In the genomic region with DNA sequence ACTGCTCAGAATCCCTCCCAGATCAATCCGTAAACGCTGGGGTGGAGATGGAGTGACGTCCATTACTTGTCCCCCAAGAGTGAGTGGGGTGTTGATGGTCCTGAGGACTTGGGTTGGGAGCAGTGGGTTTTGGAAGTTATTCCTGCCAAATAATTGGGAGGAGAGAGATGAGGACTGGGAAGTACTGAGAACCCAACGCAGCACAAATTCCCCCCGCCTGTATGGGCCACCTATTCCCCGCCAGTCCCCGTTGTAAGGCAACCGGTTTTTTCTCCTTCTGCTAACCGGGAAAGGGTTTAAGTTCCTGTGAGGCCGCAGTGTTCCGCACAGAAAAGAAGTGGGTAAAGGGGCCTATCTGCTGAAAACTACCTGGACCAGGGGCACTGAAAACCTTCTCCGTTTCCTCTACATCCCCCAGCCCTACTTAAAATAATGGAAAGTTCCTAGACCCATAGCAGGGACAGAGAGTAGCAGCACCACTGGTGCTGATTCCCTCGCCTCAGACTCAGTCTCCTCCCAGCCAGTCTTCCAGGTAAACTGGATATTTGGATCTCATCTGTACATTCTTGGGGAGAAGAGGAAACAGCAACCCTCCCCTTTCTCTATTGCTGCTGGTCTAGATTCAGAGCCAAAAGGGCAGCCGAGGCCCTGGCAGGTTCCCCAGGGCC, we compare ENCODE assay signal across 8 cellular contexts. TPM values are rescaled to one million over a fixed set of nuclear protein-coding genes. Genes with fewer than 3 reads are reported as not detected.
DNase-seq lines count a peak whose midpoint lies in the region; TF ChIP-seq lines count a peak whose summit lies in the region.

No MANE protein-coding gene starts in this region.

- no peaks in the 10 kb centered on the region for H3K79me2 ChIP-seq in neural cell (replicated peaks; ENCODE audit: insufficient read depth, low read length)

- H3K4me1 ChIP-seq in NT2/D1 (ENCODE audit: insufficient read depth, insufficient read length) (peaks cover 10% of the 10 kb centered on the region), esophagus (ENCODE audit: control insufficient read depth in 2 of 2, insufficient read depth in 2 of 2, low read length in 1 of 2) (peaks cover 3 to 7% of the 10 kb centered on the region in 2 donors)

- no peaks in the 10 kb centered on the region for H3K9me3 ChIP-seq in NT2/D1 (ENCODE audit: insufficient read depth, low read length)
- H3K9me3 ChIP-seq in esophagus (ENCODE audit: control insufficient read depth in 2 of 2, insufficient read depth in 1 of 2, low read depth in 1 of 2, low read length in 1 of 2): no peaks in the 10 kb centered on the region
- H3K9me3 ChIP-seq in neural cell (ENCODE audit: low read length): no peaks in the 10 kb centered on the region

- DNase-seq in AG10803 (ENCODE audit: low read depth) (no peak), NT2/D1 (ENCODE audit: low read depth, low spot score) (no peak), NCI-H1694 treated with DMSO at 0.1 percent for 48 hours (lab: John Stamatoyannopoulos, UW) (no peak), NCI-H187 (lab: John Stamatoyannopoulos, UW) (no peak), NCI-H2081 treated with DMSO at 0.1 percent for 48 hours (lab: John Stamatoyannopoulos, UW) (no peak)
- no peak for DNase-seq in activated CD4-positive, CD25-positive, alpha-beta regulatory T cell treated with anti-CD3 and anti-CD28 coated beads, Interleukin-2, amount 50 U/mL, for 72 hours

- H3K36me3 ChIP-seq in NT2/D1 (ENCODE audit: insufficient read depth, insufficient read length, low read length) (no peaks in the 10 kb centered on the region), esophagus (ENCODE audit: control insufficient read depth in 2 of 2, insufficient read depth in 2 of 2, low read length in 1 of 2) (no peaks in the 10 kb centered on the region), neural cell (ENCODE audit: insufficient read depth, low read length) (no peaks in the 10 kb centered on the region)

- no peak for TF ChIP-seq EP300 in neural cell (conservative IDR thresholded peaks at IDR 0.05; ENCODE audit: poor library complexity, severe bottlenecking)

- H3K9me2 ChIP-seq in neural cell (ENCODE audit: insufficient read depth, low read length): no peaks in the 10 kb centered on the region

- H4K20me1 ChIP-seq in neural cell (ENCODE audit: insufficient read depth): no peaks in the 10 kb centered on the region

- 23 to 35% methylated on average over 14 of the region's 14 CpGs for WGBS in esophagus, 2 donors

- TF ChIP-seq CTCF in AG10803 (conservative IDR thresholded peaks at IDR 0.05; ENCODE audit: low read length) (no peak), neural cell (IDR thresholded peaks at IDR 0.05; ENCODE audit: poor library complexity, severe bottlenecking) (no peak)

- TF ChIP-seq RAD21 in neural cell (conservative IDR thresholded peaks at IDR 0.05): no peak

- H3K27me3 ChIP-seq in NT2/D1 (ENCODE audit: insufficient read depth, insufficient read length): no peaks in the 10 kb centered on the region
- H3K27me3 ChIP-seq in esophagus (ENCODE audit: control insufficient read depth in 1 of 2, insufficient read depth in 2 of 2, low read length in 2 of 2): no peaks in the 10 kb centered on the region
- peaks cover 11% of the 10 kb centered on the region for H3K27me3 ChIP-seq in neural cell (ENCODE audit: insufficient read depth, low read depth, low read length)

- peak overlapping the region; percentile 69 to 90 for H3K27ac ChIP-seq in esophagus (ENCODE audit: low read depth in 2 of 2, low read length in 1 of 2)
- no peak overlapping the region for H3K27ac ChIP-seq in neural cell (ENCODE audit: low read length)

- peak overlapping the region; percentile 88 for H3K9ac ChIP-seq in NT2/D1 (ENCODE audit: insufficient read length, low read depth)
- H3K9ac ChIP-seq in neural cell (ENCODE audit: low read length): peak overlapping the region; percentile 62

- peak overlapping the region; percentile 80 for H3K4me3 ChIP-seq in AG10803 (ENCODE audit: low read length)
- H3K4me3 ChIP-seq in NT2/D1 (ENCODE audit: insufficient read length, low read depth): peak overlapping the region; percentile 87
- peak overlapping the region; percentile 53 to 65 for H3K4me3 ChIP-seq in esophagus (ENCODE audit: low read depth in 1 of 2, low read length in 2 of 2)
- H3K4me3 ChIP-seq in neural cell (ENCODE audit: low read length): peak overlapping the region; percentile 72

- H3K4me2 ChIP-seq in neural cell (ENCODE audit: low read length): peak overlapping the region; percentile 51

- no peak overlapping the region for H2AFZ ChIP-seq in neural cell (ENCODE audit: low read depth, low read length)

- no peaks in the 10 kb centered on the region for H3F3A ChIP-seq in neural cell (ENCODE audit: insufficient read depth, low read length, poor library complexity, severe bottlenecking)

TF ChIP-seq in neural cell, 6 proteins besides CTCF, POLR2A, EP300 and RAD21:
- TF ChIP-seq EZH2 (IDR thresholded peaks at IDR 0.05; ENCODE audit: borderline replicate concordance, insufficient read depth, low read length, poor library complexity, severe bottlenecking) (no peak), POLR2AphosphoS5 (IDR thresholded peaks at IDR 0.05) (no peak), MXI1 (conservative IDR thresholded peaks at IDR 0.05; ENCODE audit: poor library complexity, severe bottlenecking) (no peak), SMC3 (conservative IDR thresholded peaks at IDR 0.05; ENCODE audit: poor library complexity) (no peak), TAF1 (IDR thresholded peaks at IDR 0.05; ENCODE audit: low read depth) (no peak)
- TF ChIP-seq, protein P1, sequence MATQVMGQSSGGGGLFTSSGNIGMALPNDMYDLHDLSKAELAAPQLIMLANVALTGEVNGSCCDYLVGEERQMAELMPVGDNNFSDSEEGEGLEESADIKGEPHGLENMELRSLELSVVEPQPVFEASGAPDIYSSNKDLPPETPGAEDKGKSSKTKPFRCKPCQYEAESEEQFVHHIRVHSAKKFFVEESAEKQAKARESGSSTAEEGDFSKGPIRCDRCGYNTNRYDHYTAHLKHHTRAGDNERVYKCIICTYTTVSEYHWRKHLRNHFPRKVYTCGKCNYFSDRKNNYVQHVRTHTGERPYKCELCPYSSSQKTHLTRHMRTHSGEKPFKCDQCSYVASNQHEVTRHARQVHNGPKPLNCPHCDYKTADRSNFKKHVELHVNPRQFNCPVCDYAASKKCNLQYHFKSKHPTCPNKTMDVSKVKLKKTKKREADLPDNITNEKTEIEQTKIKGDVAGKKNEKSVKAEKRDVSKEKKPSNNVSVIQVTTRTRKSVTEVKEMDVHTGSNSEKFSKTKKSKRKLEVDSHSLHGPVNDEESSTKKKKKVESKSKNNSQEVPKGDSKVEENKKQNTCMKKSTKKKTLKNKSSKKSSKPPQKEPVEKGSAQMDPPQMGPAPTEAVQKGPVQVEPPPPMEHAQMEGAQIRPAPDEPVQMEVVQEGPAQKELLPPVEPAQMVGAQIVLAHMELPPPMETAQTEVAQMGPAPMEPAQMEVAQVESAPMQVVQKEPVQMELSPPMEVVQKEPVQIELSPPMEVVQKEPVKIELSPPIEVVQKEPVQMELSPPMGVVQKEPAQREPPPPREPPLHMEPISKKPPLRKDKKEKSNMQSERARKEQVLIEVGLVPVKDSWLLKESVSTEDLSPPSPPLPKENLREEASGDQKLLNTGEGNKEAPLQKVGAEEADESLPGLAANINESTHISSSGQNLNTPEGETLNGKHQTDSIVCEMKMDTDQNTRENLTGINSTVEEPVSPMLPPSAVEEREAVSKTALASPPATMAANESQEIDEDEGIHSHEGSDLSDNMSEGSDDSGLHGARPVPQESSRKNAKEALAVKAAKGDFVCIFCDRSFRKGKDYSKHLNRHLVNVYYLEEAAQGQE (IDR thresholded peaks at IDR 0.05; ENCODE audit: borderline replicate concordance): no peak

RNA-seq across cellular contexts. Expression of a gene that starts 0.7 kb away (rescaled TPM):
- polyA plus RNA-seq in esophagus: 1 to 10 TPM; 1.6 to 1.7 TPM
- polyA plus RNA-seq in neural cell: 0.50 TPM in 1 of 2 replicates, not detected in the other
- polyA minus RNA-seq in neural cell: 0.49 and 0.58 TPM in 2 replicates

RNA-seq across cellular contexts. Expression of a gene that starts 5.6 kb away (rescaled TPM):
- 10 to 100 TPM; 17.1 to 17.2 TPM for polyA plus RNA-seq in esophagus
- 128 and 147 TPM in 2 replicates for polyA plus RNA-seq in neural cell
- 55.2 and 56.0 TPM in 2 replicates for polyA minus RNA-seq in neural cell

RNA-seq across cellular contexts. Expression of a gene that starts 27.6 kb away (rescaled TPM):
- polyA plus RNA-seq in esophagus (not detected), neural cell (not detected in 2 replicates)
- not detected in 2 replicates for polyA minus RNA-seq in neural cell

RNA-seq across cellular contexts. Expression of a gene that starts 29.0 kb away (rescaled TPM):
- 1 to 10 TPM; 2.2 to 2.3 TPM for polyA plus RNA-seq in esophagus
- polyA plus RNA-seq in neural cell: 0.62 and 0.96 TPM in 2 replicates
- not detected in 2 replicates for polyA minus RNA-seq in neural cell

RNA-seq across cellular contexts. Expression of a gene that starts 43.7 kb away (rescaled TPM):
- 1 to 10 TPM; 6.1 to 7.0 TPM for polyA plus RNA-seq in esophagus
- 1.1 TPM in 1 of 2 replicates, not detected in the other for polyA plus RNA-seq in neural cell
- polyA minus RNA-seq in neural cell: 0.46 and 0.97 TPM in 2 replicates
